Comparison of ENCODE assay signal across 26 cellular contexts in genomic region chr3:113227146-113227545, GRCh38. TPM values are rescaled to one million over a fixed set of nuclear protein-coding genes. Genes with fewer than 3 reads are reported as not detected.
DNase-seq lines count a peak whose midpoint lies in the region; ATAC-seq, FAIRE-seq and TF ChIP-seq lines count a peak whose summit lies in the region.
"Had no signal": no experiment of that assay in that cellular context is flagged by ENCODE, and none has a peak within 500 bp of the region (broad histone marks: within the 10 kb centered on the region; RNA-seq: fewer than 3 reads in every experiment).

No MANE protein-coding gene starts in this region.

- no peak for FAIRE-seq in RCC 7860 (lab: Jason Lieb, UNC)
- FAIRE-seq: GM12891, HepG2 had no signal

- POLR2A ChIA-PET in naive thymus-derived CD4-positive, alpha-beta T cell (lab: Charles Lee), result no interaction called here
- POLR2A ChIA-PET in CD8-positive, alpha-beta memory T cell (lab: Charles Lee), result no interaction called here

- H3K4me1 ChIP-seq in naive thymus-derived CD4-positive, alpha-beta T cell (ENCODE audit: control insufficient read depth in 2 of 2, insufficient read depth in 2 of 2, low read length in 2 of 2), result no peaks in the 10 kb centered on the region
- peaks cover 49% of the 10 kb centered on the region for H3K4me1 ChIP-seq in stomach smooth muscle (ENCODE audit: control insufficient read depth, insufficient read depth, low read length)
- no peaks in the 10 kb centered on the region for H3K4me1 ChIP-seq in CD8-positive, alpha-beta memory T cell (ENCODE audit: insufficient read depth, low read length)
- H3K4me1 ChIP-seq: Caco-2 had no signal

- H3K4me1 Mint-ChIP-seq in naive thymus-derived CD4-positive, alpha-beta T cell, result peaks cover 0 to 14% (median 4%) of the 10 kb centered on the region in 7 donors
- H3K4me1 Mint-ChIP-seq in CD8-positive, alpha-beta memory T cell, result peaks cover 6 to 11% (median 7%) of the 10 kb centered on the region in 3 donors

- peaks cover 6 to 17% (median 13%) of the 10 kb centered on the region in 5 donors for H3K27me3 Mint-ChIP-seq in naive thymus-derived CD4-positive, alpha-beta T cell
- H3K27me3 Mint-ChIP-seq in CD8-positive, alpha-beta memory T cell, result peaks cover 2 to 26% of the 10 kb centered on the region in 2 donors

- peak; percentile 23 for ATAC-seq in naive thymus-derived CD4-positive, alpha-beta T cell
- ATAC-seq: HepG2 had no signal

- no peaks in the 10 kb centered on the region for H3K36me3 ChIP-seq in naive thymus-derived CD4-positive, alpha-beta T cell (ENCODE audit: control insufficient read depth in 2 of 3, insufficient read depth in 3 of 3, low read length in 3 of 3)
- peaks cover 5 to 21% of the 10 kb centered on the region in 2 donors for H3K36me3 ChIP-seq in stomach smooth muscle (ENCODE audit: control insufficient read depth in 2 of 2, insufficient read depth in 2 of 2, low read length in 2 of 2)
- H3K36me3 ChIP-seq in CD8-positive, alpha-beta memory T cell (ENCODE audit: insufficient read depth, low read length), result no peaks in the 10 kb centered on the region
- H3K36me3 ChIP-seq: BLaER1, Peyer's patch, SJSA1 had no signal

- H3K9me3 Mint-ChIP-seq in naive thymus-derived CD4-positive, alpha-beta T cell, result no peaks in the 10 kb centered on the region
- H3K9me3 Mint-ChIP-seq in CD8-positive, alpha-beta memory T cell, result peaks cover 0 to 2% (median 0%) of the 10 kb centered on the region in 5 donors
- H3K9me3 Mint-ChIP-seq: CD4-positive, alpha-beta T cell had no signal

- H3K4me3 ChIP-seq in epithelial cell of proximal tubule (ENCODE audit: low read depth, low read length) (no peak overlapping the region), stomach smooth muscle (ENCODE audit: low read length in 2 of 2) (no peak overlapping the region)
- H3K4me3 ChIP-seq in naive thymus-derived CD4-positive, alpha-beta T cell (ENCODE audit: low read length), result no peak overlapping the region
- no peak overlapping the region for H3K4me3 ChIP-seq in CD8-positive, alpha-beta memory T cell (ENCODE audit: low read length)
- H3K4me3 ChIP-seq: BLaER1, Peyer's patch, SJSA1 had no signal

- H3K36me3 Mint-ChIP-seq in naive thymus-derived CD4-positive, alpha-beta T cell, result no peaks in the 10 kb centered on the region
- H3K36me3 Mint-ChIP-seq in CD8-positive, alpha-beta memory T cell, result no peaks in the 10 kb centered on the region

- CTCF ChIA-PET in naive thymus-derived CD4-positive, alpha-beta T cell (lab: Charles Lee), result no interaction called here
- CTCF ChIA-PET in CD8-positive, alpha-beta memory T cell (lab: Charles Lee), result no interaction called here

- H3K9me3 ChIP-seq in naive thymus-derived CD4-positive, alpha-beta T cell (ENCODE audit: control insufficient read depth in 2 of 3, low read length in 3 of 3), result no peaks in the 10 kb centered on the region
- H3K9me3 ChIP-seq in stomach smooth muscle (ENCODE audit: control insufficient read depth in 2 of 2, low read length in 2 of 2), result no peaks in the 10 kb centered on the region
- no peaks in the 10 kb centered on the region for H3K9me3 ChIP-seq in CD8-positive, alpha-beta memory T cell (ENCODE audit: low read length)
- H3K9me3 ChIP-seq: BLaER1, Caco-2, Peyer's patch, SJSA1 had no signal

- H3K27ac ChIP-seq in naive thymus-derived CD4-positive, alpha-beta T cell (ENCODE audit: low read depth, low read length), result no peak overlapping the region
- peak overlapping the region; percentile 58 for H3K27ac ChIP-seq in stomach smooth muscle (ENCODE audit: low read length)
- no peak overlapping the region for H3K27ac ChIP-seq in CD8-positive, alpha-beta memory T cell (ENCODE audit: low read depth, low read length)
- H3K27ac ChIP-seq: BLaER1, HL-60, Peyer's patch, SJSA1 had no signal

- DNase-seq in RCC 7860 (ENCODE audit: low spot score) (peak; percentile 41), epithelial cell of proximal tubule (ENCODE audit: low read depth) (peak; percentile 67), superior temporal gyrus (ENCODE audit: extremely low spot score) (no peak), NK-92 (lab: John Stamatoyannopoulos, UW; ENCODE audit: unreplicated experiment) (no peak)
- no peak for DNase-seq in naive thymus-derived CD4-positive, alpha-beta T cell
- DNase-seq in CD8-positive, alpha-beta memory T cell, result no peak
- DNase-seq: Caco-2; CD4-positive, alpha-beta T cell; DMS153; GOT3; HCEC 1CT; KBM-7; NCI-H1092 treated with DMSO at 0.1 percent for 48 hours; NCI-H146; NCI-H2029; NCI-H2227 treated with DMSO at 0.1 percent for 48 hours; NCI-H510A; Peyer's patch had no signal

- TF ChIP-seq CTCF in epithelial cell of proximal tubule (conservative IDR thresholded peaks at IDR 0.05; ENCODE audit: low read depth, low read length), result no peak

- H3K9ac ChIP-seq in stomach smooth muscle (ENCODE audit: low read length in 2 of 2), result no peak overlapping the region
- H3K9ac ChIP-seq: BLaER1 had no signal

- no peaks in the 10 kb centered on the region for H3K27me3 ChIP-seq in naive thymus-derived CD4-positive, alpha-beta T cell (ENCODE audit: control insufficient read depth in 2 of 2, insufficient read depth in 2 of 2, low read length in 2 of 2)
- no peaks in the 10 kb centered on the region for H3K27me3 ChIP-seq in stomach smooth muscle (ENCODE audit: control insufficient read depth in 1 of 2, insufficient read depth in 2 of 2, low read length in 2 of 2)
- H3K27me3 ChIP-seq in CD8-positive, alpha-beta memory T cell (ENCODE audit: insufficient read depth, low read length, poor library complexity, severe bottlenecking), result peaks cover 4% of the 10 kb centered on the region
- H3K27me3 ChIP-seq: BLaER1, Peyer's patch, SJSA1 had no signal

- no peak overlapping the region for H3K27ac Mint-ChIP-seq in naive thymus-derived CD4-positive, alpha-beta T cell
- H3K27ac Mint-ChIP-seq in CD8-positive, alpha-beta memory T cell, result no peak overlapping the region
- H3K27ac Mint-ChIP-seq: CD4-positive, alpha-beta T cell had no signal

- no peak overlapping the region for H3K4me3 Mint-ChIP-seq in naive thymus-derived CD4-positive, alpha-beta T cell
- H3K4me3 Mint-ChIP-seq in CD8-positive, alpha-beta memory T cell, result no peak overlapping the region
- H3K4me3 Mint-ChIP-seq: CD4-positive, alpha-beta T cell had no signal

- intact Hi-C loops in naive thymus-derived CD4-positive, alpha-beta T cell (cut with micrococcal nuclease), result no loop called here

RNA-seq across cellular contexts. Expression of gene BOC, which starts 15.8 kb away (rescaled TPM):
- total RNA-seq in epithelial cell of proximal tubule, result 1.0 and 3.5 TPM in 2 replicates
- under 1 TPM in 1 of 5 experiments, not detected in 4; 0.98 TPM for total RNA-seq in naive thymus-derived CD4-positive, alpha-beta T cell
- polyA plus RNA-seq in naive thymus-derived CD4-positive, alpha-beta T cell, result not detected
- total RNA-seq in CD8-positive, alpha-beta memory T cell, result not detected
- polyA plus RNA-seq in CD8-positive, alpha-beta memory T cell, result not detected
- total RNA-seq: CD4-positive, alpha-beta T cell; G401; HepG2; HT-29 had no signal

Comparison
In these comparisons a context has a peak if more than half of its experiments do, and no peak if none do; other contexts are left out.
1. DNase-seq: peak in RCC 7860 (single experiment) and epithelial cell of proximal tubule (single experiment); none in naive thymus-derived CD4-positive, alpha-beta T cell (0 of 9), CD8-positive, alpha-beta memory T cell (0 of 5), superior temporal gyrus (single experiment) and NK-92 (single experiment).